In the genomic region with DNA sequence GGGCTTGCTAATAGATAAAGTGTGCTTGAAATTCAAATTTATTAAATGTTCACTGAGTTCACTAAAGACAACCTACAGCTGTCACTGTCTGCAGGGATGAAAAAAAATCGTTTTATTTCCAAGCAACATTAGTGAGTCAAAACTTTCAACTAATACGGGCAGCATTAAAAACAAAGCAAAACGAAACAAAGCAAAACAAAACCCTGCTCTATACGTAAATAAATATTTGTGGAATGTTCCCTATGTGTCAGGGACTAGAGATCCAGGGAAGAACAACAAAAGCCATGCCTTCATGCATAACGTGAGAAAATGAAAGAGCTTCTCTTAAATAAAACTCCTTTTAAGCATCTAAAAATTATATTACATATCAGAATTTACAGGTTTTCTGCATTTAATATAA, we compare ENCODE assay signal across 8 cellular contexts. TPM values are rescaled to one million over a fixed set of nuclear protein-coding genes. Genes with fewer than 3 reads are reported as not detected.
DNase-seq lines count a peak whose midpoint lies in the region; ATAC-seq, FAIRE-seq and TF ChIP-seq lines count a peak whose summit lies in the region.

No MANE protein-coding gene starts in this region.

- peak overlapping the region; percentile 57 for H2AFZ ChIP-seq in HepG2 (ENCODE audit: low read length)

- peak overlapping the region; percentile 17 for H3K4me3 Mint-ChIP-seq in activated naive CD4-positive, alpha-beta T cell treated with anti-CD3 and anti-CD28 coated beads for 36 hours

- peaks cover 58% of the 10 kb centered on the region for H3K27me3 Mint-ChIP-seq in activated naive CD4-positive, alpha-beta T cell treated with anti-CD3 and anti-CD28 coated beads for 36 hours (ENCODE audit: low read depth)

- peaks cover 12% of the 10 kb centered on the region for H3K4me1 Mint-ChIP-seq in activated naive CD4-positive, alpha-beta T cell treated with anti-CD3 and anti-CD28 coated beads for 36 hours (ENCODE audit: low read depth)

- H3K79me2 ChIP-seq in HepG2 (ENCODE audit: insufficient read depth, low read length): no peaks in the 10 kb centered on the region

- H3K36me3 Mint-ChIP-seq in activated naive CD4-positive, alpha-beta T cell treated with anti-CD3 and anti-CD28 coated beads for 36 hours (ENCODE audit: low read depth): no peaks in the 10 kb centered on the region
- H3K36me3 Mint-ChIP-seq in activated naive CD4-positive, alpha-beta T cell treated with anti-CD3 and anti-CD28 coated beads, Interleukin-2, amount 50 U/mL, for 72 hours: peaks cover 0 to 12% of the 10 kb centered on the region in 2 donors

- H3K4me1 ChIP-seq in adrenal gland (replicated peaks in 1 of 2) (peaks cover 0 to 10% of the 10 kb centered on the region in 2 donors), HepG2 (ENCODE audit: insufficient read depth, low read length) (peaks cover 34% of the 10 kb centered on the region), tibial nerve (peaks cover 0 to 16% (median 7%) of the 10 kb centered on the region in 4 donors)

- in situ Hi-C loops in HepG2 (cut with HindIII; ENCODE audit: extremely low pct_ligation_motif_present, low pct_unique_long_range_greater_than_20kb) (no loop called here), GM13977 (cut with MboI; ENCODE audit: low pct_unique_long_range_greater_than_20kb, low sequenced_read_pairs, unreplicated experiment) (no loop called here)

- intact Hi-C loops in activated naive CD4-positive, alpha-beta T cell treated with anti-CD3 and anti-CD28 coated beads for 36 hours (cut with micrococcal nuclease): no loop called here
- intact Hi-C loops in adrenal gland (cut with DNase I): no loop called here
- intact Hi-C loops in HepG2 (cut with micrococcal nuclease; ENCODE audit: unreplicated experiment): no loop called here

- CTCF ChIA-PET in activated naive CD4-positive, alpha-beta T cell treated with anti-CD3 and anti-CD28 coated beads for 36 hours (lab: Charles Lee): no interaction called here
- CTCF ChIA-PET in HepG2 (lab: Yijun Ruan, JAX; ENCODE audit: low intra/inter-chr PET ratio, low total read pairs): no interaction called here

- no peak for TF ChIP-seq RAD21 in HepG2 (CRISPR knock-in tag; IDR thresholded peaks at IDR 0.05)

- peaks cover 0 to 7% (median 0%) of the 10 kb centered on the region in 3 donors for H3K9me3 ChIP-seq in adrenal gland (replicated peaks in 1 of 3)
- H3K9me3 ChIP-seq in HepG2 (ENCODE audit: low read length): no peaks in the 10 kb centered on the region
- no peaks in the 10 kb centered on the region for H3K9me3 ChIP-seq in tibial nerve

- peak overlapping the region; percentile 57 for H3K9ac ChIP-seq in HepG2 (ENCODE audit: insufficient read depth, low read depth, low read length)

- WGBS in adrenal gland, 4 donors: 0 to 1% (median 1%) methylated on average over 5 of the region's 5 CpGs
- WGBS in HepG2 (ENCODE audit: low lambda C conversion rate): 5% methylated on average over 5 of the region's 5 CpGs
- WGBS in tibial nerve, 2 donors: 2% methylated on average over 5 of the region's 5 CpGs

- peak overlapping the region in 3 of 4 donors; percentile 63 to 85 (median 74) for H3K4me3 ChIP-seq in adrenal gland
- peak overlapping the region; percentile 56 to 72 (median 61) for H3K4me3 ChIP-seq in HepG2 (replicated peaks in 1 of 3; ENCODE audit: insufficient read depth in 1 of 3, low read depth in 2 of 3, low read length in 3 of 3)
- H3K4me3 ChIP-seq in tibial nerve: peak overlapping the region; percentile 37 to 73 (median 56)

- H3K27ac Mint-ChIP-seq in activated naive CD4-positive, alpha-beta T cell treated with anti-CD3 and anti-CD28 coated beads for 36 hours: no peak overlapping the region
- H3K27ac Mint-ChIP-seq in activated naive CD4-positive, alpha-beta T cell treated with anti-CD3 and anti-CD28 coated beads, Interleukin-2, amount 50 U/mL, for 72 hours: no peak overlapping the region

- H3K27ac ChIP-seq in adrenal gland (peak overlapping the region in 2 of 5 donors; percentile 62 to 77), HepG2 (ENCODE audit: extremely low read length, insufficient read depth, low read length) (peak overlapping the region; percentile 72), tibial nerve (peak overlapping the region; percentile 10 to 73 (median 46))

- H3K27me3 ChIP-seq in adrenal gland (no peaks in the 10 kb centered on the region), HepG2 (ENCODE audit: control insufficient read depth in 1 of 2, insufficient read depth in 2 of 2, low read length in 2 of 2) (no peaks in the 10 kb centered on the region), tibial nerve (no peaks in the 10 kb centered on the region)

- TSS peak; percentile 62 for BruUV-seq in HepG2 (replicated peaks; lab: Mats Ljungman, UMichigan)

- no peaks in the 10 kb centered on the region for H4K20me1 ChIP-seq in HepG2 (ENCODE audit: insufficient read depth, low read length)

- TF ChIP-seq CTCF in adrenal gland (IDR thresholded peaks at IDR 0.05) (no peak), HepG2 (CRISPR knock-in tag; IDR thresholded peaks at IDR 0.05) (no peak), tibial nerve (IDR thresholded peaks at IDR 0.05) (no peak), GM13977 (IDR thresholded peaks at IDR 0.05; ENCODE audit: extremely low read depth, insufficient read depth, missing control alignments) (no peak)

- H3K36me3 ChIP-seq in adrenal gland (replicated peaks in 1 of 2) (no peaks in the 10 kb centered on the region), HepG2 (replicated peaks in 1 of 2; ENCODE audit: control insufficient read depth in 1 of 2, insufficient read depth in 2 of 2, low read length in 2 of 2) (no peaks in the 10 kb centered on the region), tibial nerve (no peaks in the 10 kb centered on the region)

- DNase-seq in activated naive CD4-positive, alpha-beta T cell treated with anti-CD3 and anti-CD28 coated beads for 36 hours: no peak
- DNase-seq in activated naive CD4-positive, alpha-beta T cell treated with anti-CD3 and anti-CD28 coated beads, Interleukin-2, amount 50 U/mL, for 72 hours (ENCODE audit: low spot score in 2 of 2): no peak
- DNase-seq in adrenal gland (no peak), HepG2 (ENCODE audit: low spot score) (no peak), tibial nerve (ENCODE audit: low spot score in 2 of 2) (no peak), GM13977 (ENCODE audit: low spot score) (no peak), HTR-8/SVneo (ENCODE audit: insufficient read length, low spot score) (no peak)
- no peak for DNase-seq in stimulated activated CD4-positive, alpha-beta T cell treated with anti-CD3 and anti-CD28 coated beads, Interleukin-4, amount 100 ng/mL, for 4 hours

- FAIRE-seq in HepG2 (lab: Jason Lieb, UNC) (no peak), HTR-8/SVneo (lab: Jason Lieb, UNC) (no peak)

- H3K9me3 Mint-ChIP-seq in activated naive CD4-positive, alpha-beta T cell treated with anti-CD3 and anti-CD28 coated beads for 36 hours: no peaks in the 10 kb centered on the region
- no peaks in the 10 kb centered on the region for H3K9me3 Mint-ChIP-seq in activated naive CD4-positive, alpha-beta T cell treated with anti-CD3 and anti-CD28 coated beads, Interleukin-2, amount 50 U/mL, for 72 hours

- POLR2A ChIA-PET in HepG2 (lab: Yijun Ruan, JAX): no interaction called here

- H3K4me2 ChIP-seq in HepG2 (ENCODE audit: low read depth, low read length): peak overlapping the region; percentile 69

- no peak for TF ChIP-seq POLR2A in adrenal gland (IDR thresholded peaks at IDR 0.05)
- TF ChIP-seq POLR2A in HepG2 (IDR thresholded peaks at IDR 0.05; ENCODE audit: insufficient read depth in 1 of 2, low read depth in 2 of 2, low read length in 2 of 2): no peak
- TF ChIP-seq POLR2A in tibial nerve (IDR thresholded peaks at IDR 0.05): no peak

- no peak for ATAC-seq in activated naive CD4-positive, alpha-beta T cell treated with anti-CD3 and anti-CD28 coated beads, Interleukin-2, amount 50 U/mL, for 72 hours
- no peak for ATAC-seq in HepG2

- TF ChIP-seq EP300 in HepG2 (IDR thresholded peaks at IDR 0.05; ENCODE audit: low read depth in 2 of 2, low read length in 2 of 2) (no peak), HepG2 (CRISPR knock-in tag; IDR thresholded peaks at IDR 0.05; ENCODE audit: borderline replicate concordance) (no peak), tibial nerve (IDR thresholded peaks at IDR 0.05) (no peak)

RNA-seq across cellular contexts. Expression of gene NAALAD2, which starts 0.6 kb away (rescaled TPM):
- not detected for total RNA-seq in activated naive CD4-positive, alpha-beta T cell treated with anti-CD3 and anti-CD28 coated beads for 36 hours
- total RNA-seq in activated naive CD4-positive, alpha-beta T cell treated with anti-CD3 and anti-CD28 coated beads, Interleukin-2, amount 50 U/mL, for 72 hours: not detected
- total RNA-seq in adrenal gland: 10 to 100 TPM in 4 of 8 donors, 1 to 10 TPM in 4; 6.0 to 39.9 (median 10.7) TPM
- polyA plus RNA-seq in adrenal gland: 10 to 100 TPM; 11.8 to 33.1 (median 18.5) TPM
- total RNA-seq in HepG2 (2016; rRNA removed; fragmentation: Illumina TruSeq; extraction: Trizol): 5.5 and 8.0 TPM in 2 replicates
- total RNA-seq in HepG2 (2016; cell fraction: cytosol; rRNA removed; fragmentation: Illumina TruSeq; extraction: Trizol; ENCODE audit: low read depth): 1.1 and 1.2 TPM in 2 replicates
- 3.0 and 8.2 TPM in 2 replicates for total RNA-seq in HepG2 (2016; cell fraction: insoluble cytoplasmic fraction; rRNA removed; fragmentation: Illumina TruSeq; extraction: Trizol)
- 1.3 and 2.0 TPM in 2 replicates for total RNA-seq in HepG2 (2016; cell fraction: membrane; rRNA removed; fragmentation: Illumina TruSeq; extraction: Trizol)
- 15.4 and 17.2 TPM in 2 replicates for total RNA-seq in HepG2 (2016; cell fraction: nucleus; rRNA removed; fragmentation: Illumina TruSeq; extraction: Trizol)
- 8.9 and 9.4 TPM in 2 replicates for polyA plus RNA-seq in HepG2 (2011; rRNA removed)
- polyA plus RNA-seq in HepG2 (2011; cell fraction: cytosol; rRNA removed): 1.8 and 2.6 TPM in 2 replicates
- polyA plus RNA-seq in HepG2 (2011; cell fraction: nucleus; rRNA removed): 7.4 and 8.3 TPM in 2 replicates
- polyA plus RNA-seq in HepG2 (2012): 4.5 and 11.2 TPM in 2 replicates
- polyA plus RNA-seq in HepG2 (2016; cell fraction: cytosol; fragmentation: Illumina TruSeq; extraction: Trizol; ENCODE audit: low read depth): 0.28 and 0.53 TPM in 2 replicates
- polyA plus RNA-seq in HepG2 (2016; cell fraction: insoluble cytoplasmic fraction; fragmentation: Illumina TruSeq; extraction: Trizol; ENCODE audit: low read depth): 3.2 and 3.3 TPM in 2 replicates
- polyA plus RNA-seq in HepG2 (2016; cell fraction: membrane; fragmentation: Illumina TruSeq; extraction: Trizol; ENCODE audit: low read depth): 0.89 and 1.0 TPM in 2 replicates
- polyA plus RNA-seq in HepG2 (2016; cell fraction: nucleus; fragmentation: Illumina TruSeq; extraction: Trizol; ENCODE audit: insufficient read depth, low read depth): 19.3 and 21.3 TPM in 2 replicates
- polyA minus RNA-seq in HepG2 (2011; rRNA and poly(A)+ RNA removed; ENCODE audit: low replicate concordance): 4.0 TPM in 1 of 2 replicates, not detected in the other
- polyA minus RNA-seq in HepG2 (2011; cell fraction: cytosol; rRNA and poly(A)+ RNA removed): 3.3 and 4.3 TPM in 2 replicates
- polyA minus RNA-seq in HepG2 (2011; cell fraction: nucleus; rRNA and poly(A)+ RNA removed): 39.9 and 43.0 TPM in 2 replicates
- 10 to 100 TPM in 1 of 4 donors, 1 to 10 TPM in 3; 4.2 to 13.5 (median 8.3) TPM for total RNA-seq in tibial nerve

RNA-seq across cellular contexts. Expression of gene UBTFL1, which starts 49.3 kb away (rescaled TPM):
- total RNA-seq in activated naive CD4-positive, alpha-beta T cell treated with anti-CD3 and anti-CD28 coated beads for 36 hours: not detected
- not detected for total RNA-seq in activated naive CD4-positive, alpha-beta T cell treated with anti-CD3 and anti-CD28 coated beads, Interleukin-2, amount 50 U/mL, for 72 hours
- not detected for total RNA-seq in adrenal gland
- polyA plus RNA-seq in adrenal gland: not detected
- not detected in 2 replicates for total RNA-seq in HepG2 (2016; rRNA removed; fragmentation: Illumina TruSeq; extraction: Trizol)
- not detected in 2 replicates for total RNA-seq in HepG2 (2016; cell fraction: cytosol; rRNA removed; fragmentation: Illumina TruSeq; extraction: Trizol; ENCODE audit: low read depth)
- total RNA-seq in HepG2 (2016; cell fraction: insoluble cytoplasmic fraction; rRNA removed; fragmentation: Illumina TruSeq; extraction: Trizol): not detected in 2 replicates
- not detected in 2 replicates for total RNA-seq in HepG2 (2016; cell fraction: membrane; rRNA removed; fragmentation: Illumina TruSeq; extraction: Trizol)
- not detected in 2 replicates for total RNA-seq in HepG2 (2016; cell fraction: nucleus; rRNA removed; fragmentation: Illumina TruSeq; extraction: Trizol)
- polyA plus RNA-seq in HepG2 (2011; rRNA removed): not detected in 2 replicates
- polyA plus RNA-seq in HepG2 (2011; cell fraction: cytosol; rRNA removed): not detected in 2 replicates
- not detected in 2 replicates for polyA plus RNA-seq in HepG2 (2011; cell fraction: nucleus; rRNA removed)
- not detected in 2 replicates for polyA plus RNA-seq in HepG2 (2012)
- not detected in 2 replicates for polyA plus RNA-seq in HepG2 (2016; cell fraction: cytosol; fragmentation: Illumina TruSeq; extraction: Trizol; ENCODE audit: low read depth)
- polyA plus RNA-seq in HepG2 (2016; cell fraction: insoluble cytoplasmic fraction; fragmentation: Illumina TruSeq; extraction: Trizol; ENCODE audit: low read depth): not detected in 2 replicates
- not detected in 2 replicates for polyA plus RNA-seq in HepG2 (2016; cell fraction: membrane; fragmentation: Illumina TruSeq; extraction: Trizol; ENCODE audit: low read depth)
- polyA plus RNA-seq in HepG2 (2016; cell fraction: nucleus; fragmentation: Illumina TruSeq; extraction: Trizol; ENCODE audit: insufficient read depth, low read depth): not detected in 2 replicates
- not detected in 2 replicates for polyA minus RNA-seq in HepG2 (2011; rRNA and poly(A)+ RNA removed; ENCODE audit: low replicate concordance)
- not detected in 2 replicates for polyA minus RNA-seq in HepG2 (2011; cell fraction: cytosol; rRNA and poly(A)+ RNA removed)
- polyA minus RNA-seq in HepG2 (2011; cell fraction: nucleus; rRNA and poly(A)+ RNA removed): not detected in 2 replicates
- not detected for total RNA-seq in tibial nerve
